Comparison of ENCODE assay signal across 17 cellular contexts in the genomic region with DNA sequence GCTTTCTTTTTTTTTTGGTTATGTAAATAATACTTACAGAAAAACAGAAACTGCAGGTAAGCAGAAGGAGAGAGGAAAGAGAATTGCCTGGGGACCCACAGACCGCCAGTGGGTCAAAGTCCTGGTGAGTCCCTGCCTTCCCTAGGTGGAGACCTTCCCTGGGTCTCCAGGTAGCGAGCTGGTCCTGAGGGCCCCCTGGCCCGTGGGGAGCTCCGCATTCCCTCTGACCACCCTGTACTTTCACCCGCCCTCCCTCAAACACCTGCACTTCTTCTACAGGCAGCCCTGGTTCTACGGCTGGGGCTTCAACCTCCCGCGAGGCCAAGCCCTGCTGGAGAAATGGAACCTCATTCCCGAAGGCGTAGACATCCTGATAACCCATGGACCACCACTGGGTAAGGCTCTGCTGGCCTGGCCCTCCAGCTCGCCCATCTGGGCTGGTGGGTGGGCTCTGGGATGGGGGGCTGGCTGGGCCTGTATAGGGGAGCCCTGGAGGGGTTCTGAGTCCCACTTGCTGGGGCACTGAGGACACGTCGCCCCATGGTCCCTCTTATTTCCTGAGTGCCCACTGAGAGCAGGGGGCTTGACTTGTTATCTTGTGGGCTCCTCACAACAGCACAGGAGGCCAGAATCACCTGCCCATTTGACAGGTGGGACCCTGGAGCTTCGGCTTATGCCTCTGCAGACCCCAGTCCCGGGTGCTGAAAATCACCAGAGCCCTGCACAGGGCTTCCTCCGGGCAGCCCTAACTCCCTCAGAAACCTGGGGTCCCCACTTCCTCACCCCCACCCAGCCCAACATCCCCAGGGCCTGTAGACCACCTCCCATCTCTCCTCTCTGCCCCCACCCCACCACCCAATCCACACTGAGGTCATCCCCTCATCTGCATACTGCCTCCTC.
A peak's percentile ranks its signal among the peaks of the same experiment; 100 is the strongest.
DNase-seq lines count a peak whose midpoint lies in the region; TF ChIP-seq lines count a peak whose summit lies in the region.
"Had no signal": no experiment of that assay in that cellular context is flagged by ENCODE, and none has a peak within 500 bp of the region (broad histone marks: within the 10 kb centered on the region; RNA-seq: fewer than 3 reads in every experiment).

No MANE protein-coding gene starts in this region.

- H4K8ac ChIP-seq in neuronal stem cell (ENCODE audit: low read depth, low read length), result no peak overlapping the region

- H3K27ac ChIP-seq in neuronal stem cell (replicated peaks; ENCODE audit: low read length), result no peak overlapping the region
- H3K27ac ChIP-seq in sigmoid colon, result no peak overlapping the region
- no peak overlapping the region for H3K27ac ChIP-seq in suprapubic skin
- H3K27ac ChIP-seq: 22Rv1; A549; BLaER1 treated with 17β-estradiol and CSF1 and Interleukin-3, amounts not matched to agents 10 nM and 100 nM; C4-2B had no signal

- H3K9ac ChIP-seq in neuronal stem cell (ENCODE audit: low read depth, low read length, poor library complexity), result no peak overlapping the region
- H3K9ac ChIP-seq: BLaER1 treated with 17β-estradiol and CSF1 and Interleukin-3, amounts not matched to agents 10 nM and 100 nM had no signal

- no peaks in the 10 kb centered on the region for H3K27me3 ChIP-seq in neuronal stem cell (ENCODE audit: control insufficient read depth in 3 of 3, insufficient read depth in 3 of 3, low read depth in 1 of 3, low read length in 3 of 3)
- H3K27me3 ChIP-seq in sigmoid colon, result peaks cover 0 to 25% (median 0%) of the 10 kb centered on the region in 3 donors
- H3K27me3 ChIP-seq in suprapubic skin, result peaks cover 6% of the 10 kb centered on the region
- H3K27me3 ChIP-seq: BLaER1 treated with 17β-estradiol and CSF1 and Interleukin-3, amounts not matched to agents 10 nM and 100 nM had no signal

- peak overlapping the region; percentile 19 for H3K18ac ChIP-seq in neuronal stem cell (ENCODE audit: low read length)

- no peak overlapping the region for H3K27ac Mint-ChIP-seq in chondrocyte (ENCODE audit: unreplicated experiment)
- H3K27ac Mint-ChIP-seq: B cell; CD4-positive, alpha-beta T cell; CD8-positive, alpha-beta T cell had no signal

- H2BK15ac ChIP-seq in neuronal stem cell (ENCODE audit: low read length), result no peak overlapping the region

- no peak overlapping the region for H3K14ac ChIP-seq in neuronal stem cell (ENCODE audit: low read length)

- no peak overlapping the region for H2BK120ac ChIP-seq in neuronal stem cell (ENCODE audit: low read depth, low read length)

- H3K9me3 ChIP-seq in neuronal stem cell (replicated peaks in 1 of 2; ENCODE audit: control insufficient read depth in 2 of 2, insufficient read depth in 1 of 2, low read depth in 1 of 2, low read length in 2 of 2) (peaks cover 0 to 8% of the 10 kb centered on the region in 2 donors), sigmoid colon (no peaks in the 10 kb centered on the region), suprapubic skin (no peaks in the 10 kb centered on the region)
- H3K9me3 ChIP-seq: A549; BLaER1 treated with 17β-estradiol and CSF1 and Interleukin-3, amounts not matched to agents 10 nM and 100 nM; Caco-2 had no signal

- TF ChIP-seq EP300 in sigmoid colon (IDR thresholded peaks at IDR 0.05), result no peak
- TF ChIP-seq EP300 in suprapubic skin (IDR thresholded peaks at IDR 0.05), result no peak

- H3K4me1 ChIP-seq in neuronal stem cell (ENCODE audit: control insufficient read depth in 2 of 2, insufficient read depth in 1 of 2, low read depth in 1 of 2, low read length in 2 of 2), result no peaks in the 10 kb centered on the region
- no peaks in the 10 kb centered on the region for H3K4me1 ChIP-seq in sigmoid colon
- no peaks in the 10 kb centered on the region for H3K4me1 ChIP-seq in suprapubic skin
- H3K4me1 ChIP-seq: A549; BLaER1 treated with 17β-estradiol and CSF1 and Interleukin-3, amounts not matched to agents 10 nM and 100 nM; Caco-2 had no signal

- intact Hi-C loops in posterior vena cava (cut with DNase I) (no loop called here), sigmoid colon (cut with DNase I) (no loop called here)

- H3K9me3 Mint-ChIP-seq in chondrocyte (ENCODE audit: low read depth), result no peaks in the 10 kb centered on the region
- H3K9me3 Mint-ChIP-seq: CD4-positive, alpha-beta T cell; CD8-positive, alpha-beta T cell had no signal

- H3K4ac ChIP-seq in neuronal stem cell (ENCODE audit: low read length), result no peak overlapping the region

- H3K36me3 Mint-ChIP-seq in chondrocyte (ENCODE audit: low read depth), result no peaks in the 10 kb centered on the region
- H3K36me3 Mint-ChIP-seq: CD8-positive, alpha-beta T cell had no signal

- no peaks in the 10 kb centered on the region for H3K79me1 ChIP-seq in neuronal stem cell (ENCODE audit: low read depth, low read length)

- H2AFZ ChIP-seq in neuronal stem cell (ENCODE audit: low read length), result no peak overlapping the region

- no CpG with 5 or more reads among the region's 16 CpGs for WGBS in neuronal stem cell (ENCODE audit: extremely low coverage in 2 of 2, insufficient read length in 2 of 2, insufficient replicate concordance in 1 of 2), 2 donors
- 89 to 91% methylated on average over 16 of the region's 16 CpGs for WGBS in sigmoid colon, 2 donors
- 98% methylated on average over 16 of the region's 16 CpGs for WGBS in suprapubic skin

- H3K4me2 ChIP-seq in neuronal stem cell (ENCODE audit: insufficient read depth, low read length, poor library complexity, severe bottlenecking), result no peak overlapping the region
- H3K4me2 ChIP-seq: A549; BLaER1 treated with 17β-estradiol and CSF1 and Interleukin-3, amounts not matched to agents 10 nM and 100 nM had no signal

- H2BK5ac ChIP-seq in neuronal stem cell (ENCODE audit: low read length), result no peak overlapping the region

- peak overlapping the region; percentile 8 for H3K23ac ChIP-seq in neuronal stem cell (ENCODE audit: low read depth, low read length, poor library complexity)

- H3K4me1 Mint-ChIP-seq in chondrocyte (ENCODE audit: low read depth), result no peaks in the 10 kb centered on the region
- H3K4me1 Mint-ChIP-seq: B cell had no signal

- H2AK5ac ChIP-seq in neuronal stem cell (ENCODE audit: low read depth, low read length), result no peak overlapping the region

- no peak overlapping the region for H3K4me3 ChIP-seq in neuronal stem cell (ENCODE audit: low read length in 2 of 2)
- H3K4me3 ChIP-seq in sigmoid colon, result no peak overlapping the region
- H3K4me3 ChIP-seq in suprapubic skin, result no peak overlapping the region
- H3K4me3 ChIP-seq: A549; BLaER1 treated with 17β-estradiol and CSF1 and Interleukin-3, amounts not matched to agents 10 nM and 100 nM had no signal

- H2BK12ac ChIP-seq in neuronal stem cell (ENCODE audit: low read length), result no peak overlapping the region

- DNase-seq in chondrocyte (ENCODE audit: low spot score) (peak; percentile 54), neuronal stem cell (ENCODE audit: low spot score) (no peak), posterior vena cava (ENCODE audit: low spot score) (peak; percentile 25), sigmoid colon (no peak), suprapubic skin (ENCODE audit: low spot score in 2 of 2) (no peak)
- DNase-seq: AML-193; Caco-2; Calu3; CD4-positive, alpha-beta T cell; CD8-positive, alpha-beta T cell; DMS79 treated with DMSO at 0.1 percent for 48 hours; GF-D8 had no signal

- TF ChIP-seq POLR2A in sigmoid colon (IDR thresholded peaks at IDR 0.05) (no peak), suprapubic skin (IDR thresholded peaks at IDR 0.05) (no peak)

- TF ChIP-seq CTCF in chondrocyte (IDR thresholded peaks at IDR 0.05) (no peak), sigmoid colon (IDR thresholded peaks at IDR 0.05) (no peak), suprapubic skin (IDR thresholded peaks at IDR 0.05) (no peak)

- H3K4me3 Mint-ChIP-seq in chondrocyte (ENCODE audit: unreplicated experiment), result no peak overlapping the region
- H3K4me3 Mint-ChIP-seq: B cell; CD4-positive, alpha-beta T cell; CD8-positive, alpha-beta T cell had no signal

- H4K91ac ChIP-seq in neuronal stem cell (ENCODE audit: low read depth, low read length, poor library complexity), result no peak overlapping the region

- H3K27me3 Mint-ChIP-seq in chondrocyte (ENCODE audit: low read depth), result peaks cover 2% of the 10 kb centered on the region
- H3K27me3 Mint-ChIP-seq: B cell; CD4-positive, alpha-beta T cell had no signal

- peaks cover 0 to 2% of the 10 kb centered on the region in 2 donors for H3K36me3 ChIP-seq in neuronal stem cell (replicated peaks in 1 of 2; ENCODE audit: control insufficient read depth in 2 of 2, insufficient read depth in 2 of 2, low read length in 2 of 2)
- no peaks in the 10 kb centered on the region for H3K36me3 ChIP-seq in sigmoid colon
- no peaks in the 10 kb centered on the region for H3K36me3 ChIP-seq in suprapubic skin
- H3K36me3 ChIP-seq: BLaER1 treated with 17β-estradiol and CSF1 and Interleukin-3, amounts not matched to agents 10 nM and 100 nM had no signal

Comparison
In these comparisons a context has a peak if more than half of its experiments do, and no peak if none do; other contexts are left out.
1. DNase-seq: peak in chondrocyte (single experiment) and posterior vena cava (single experiment); none in neuronal stem cell (single experiment), sigmoid colon (single experiment) and suprapubic skin (0 of 2).